In the genomic region with DNA sequence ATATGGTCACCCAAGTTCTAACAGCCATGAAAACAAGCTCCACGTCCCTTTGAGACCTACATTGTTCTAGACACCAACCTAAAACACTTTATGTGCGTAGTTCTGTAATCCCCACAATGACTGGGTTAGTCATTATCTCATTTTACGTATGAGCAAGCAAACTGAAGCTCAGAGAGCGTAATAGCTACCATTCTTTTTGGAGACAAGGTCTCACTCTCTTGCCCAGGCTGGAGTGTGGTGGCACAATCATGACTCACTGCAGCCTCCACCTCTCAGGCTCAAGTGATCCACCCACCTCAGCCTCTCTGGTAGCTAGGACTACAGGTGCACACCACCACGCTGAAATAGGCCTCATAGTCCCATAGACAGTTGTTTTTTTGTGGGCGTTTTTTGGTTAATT, we compare ENCODE assay signal across 12 cellular contexts. TPM values are rescaled to one million over a fixed set of nuclear protein-coding genes. Genes with fewer than 3 reads are reported as not detected.
DNase-seq lines count a peak whose midpoint lies in the region; TF ChIP-seq lines count a peak whose summit lies in the region.
"Had no signal": no experiment of that assay in that cellular context is flagged by ENCODE, and none has a peak within 500 bp of the region (broad histone marks: within the 10 kb centered on the region; RNA-seq: fewer than 3 reads in every experiment).

No MANE protein-coding gene starts in this region.

- H3K4me3 Mint-ChIP-seq in activated CD4-positive, alpha-beta T cell treated with anti-CD3 and anti-CD28 coated beads, Interleukin-2, amount 10 ng/mL, durations not matched to agents 24 days and 14 days, result no peak overlapping the region
- H3K4me3 Mint-ChIP-seq in endothelial cell (ENCODE audit: unreplicated experiment) (no peak overlapping the region), H9 (no peak overlapping the region), type B pancreatic cell (no peak overlapping the region)

- no peak overlapping the region for H3K9ac ChIP-seq in H9 (ENCODE audit: extremely low read depth, insufficient read length, low read length)
- H3K9ac ChIP-seq: SK-N-SH had no signal

- no peak overlapping the region for H2BK15ac ChIP-seq in H9 (ENCODE audit: low read depth, low read length)

- no peak overlapping the region for H2BK20ac ChIP-seq in H9 (ENCODE audit: low read depth, low read length, poor library complexity, severe bottlenecking)

- H2BK5ac ChIP-seq in H9 (ENCODE audit: insufficient read length, low read length), result no peak overlapping the region

- no peaks in the 10 kb centered on the region for H3K23me2 ChIP-seq in H9 (ENCODE audit: insufficient read length, low read depth, low read length, poor library complexity, severe bottlenecking)

- H3K4me3 ChIP-seq in WERI-Rb-1 (ENCODE audit: low read depth, low read length), result no peak overlapping the region
- H3K4me3 ChIP-seq: transverse colon had no signal

- H3K36me3 ChIP-seq in WERI-Rb-1, result peaks cover 70% of the 10 kb centered on the region
- H3K36me3 ChIP-seq: transverse colon had no signal

- H2BK12ac ChIP-seq in H9 (ENCODE audit: insufficient read length, low read depth, low read length), result no peak overlapping the region

- H3K27me3 Mint-ChIP-seq in activated CD4-positive, alpha-beta T cell treated with anti-CD3 and anti-CD28 coated beads, Interleukin-2, amount 10 ng/mL, durations not matched to agents 24 days and 14 days, result no peaks in the 10 kb centered on the region
- H3K27me3 Mint-ChIP-seq in endothelial cell (ENCODE audit: unreplicated experiment), result no peaks in the 10 kb centered on the region
- no peaks in the 10 kb centered on the region for H3K27me3 Mint-ChIP-seq in H9 (ENCODE audit: low read depth)
- no peaks in the 10 kb centered on the region for H3K27me3 Mint-ChIP-seq in type B pancreatic cell

- H4K5ac ChIP-seq in H9 (ENCODE audit: insufficient read length, low read depth, low read length), result no peak overlapping the region

- H2AK5ac ChIP-seq in H9 (ENCODE audit: insufficient read length, low read length), result no peak overlapping the region

- intact Hi-C loops in activated CD4-positive, alpha-beta T cell treated with anti-CD3 and anti-CD28 coated beads, Interleukin-2, amount 10 ng/mL, durations not matched to agents 24 days and 14 days (cut with micrococcal nuclease), result no loop called here

- no peaks in the 10 kb centered on the region for H3K9me3 Mint-ChIP-seq in activated CD4-positive, alpha-beta T cell treated with anti-CD3 and anti-CD28 coated beads, Interleukin-2, amount 10 ng/mL, durations not matched to agents 24 days and 14 days
- H3K9me3 Mint-ChIP-seq in endothelial cell (ENCODE audit: unreplicated experiment), result no peaks in the 10 kb centered on the region
- no peaks in the 10 kb centered on the region for H3K9me3 Mint-ChIP-seq in H9
- no peaks in the 10 kb centered on the region for H3K9me3 Mint-ChIP-seq in type B pancreatic cell

- CTCF ChIA-PET in GM10248 (lab: Yijun Ruan, JAX), result interaction anchor here (0.9 to 2.6 kb wide), 15 partner anchors 7 to 302 kb away, joined by 3 to 11 read pairs (median 3); a partner anchor contains a TSS

- H3K4me1 ChIP-seq in H9 (ENCODE audit: insufficient read depth, low read length), result no peaks in the 10 kb centered on the region; the same call in 1 of the 2 replicates

- no peak overlapping the region for H3K18ac ChIP-seq in H9 (ENCODE audit: insufficient read length, low read depth, low read length)

- no peak overlapping the region for H3K14ac ChIP-seq in H9 (ENCODE audit: insufficient read depth, low read length)

- TF ChIP-seq CTCF in WERI-Rb-1 (IDR thresholded peaks at IDR 0.05; ENCODE audit: low read depth, low read length) (no peak), endothelial cell (IDR thresholded peaks at IDR 0.05; ENCODE audit: unreplicated experiment) (no peak), H9 (conservative IDR thresholded peaks at IDR 0.05) (no peak), GM10248 (IDR thresholded peaks at IDR 0.05; ENCODE audit: control extremely low read depth, extremely low read depth, low read depth, missing control alignments) (no peak), type B pancreatic cell (conservative IDR thresholded peaks at IDR 0.05) (no peak)

- no CpG with 5 or more reads among the region's 6 CpGs for WGBS in H9 (ENCODE audit: extremely low coverage, insufficient read length, low lambda C conversion rate)

- H2AFZ ChIP-seq in H9 (ENCODE audit: low read length), result no peak overlapping the region

- H4K8ac ChIP-seq in H9 (replicated peaks; ENCODE audit: insufficient read length, low read depth, low read length), result no peak overlapping the region

- H3K27ac Mint-ChIP-seq in activated CD4-positive, alpha-beta T cell treated with anti-CD3 and anti-CD28 coated beads, Interleukin-2, amount 10 ng/mL, durations not matched to agents 24 days and 14 days, result no peak overlapping the region
- H3K27ac Mint-ChIP-seq in endothelial cell (ENCODE audit: unreplicated experiment) (peak overlapping the region; percentile 84), H9 (no peak overlapping the region), type B pancreatic cell (no peak overlapping the region)

- H3K56ac ChIP-seq in H9 (ENCODE audit: insufficient read length, low read depth, low read length), result no peak overlapping the region

- H3K36me3 Mint-ChIP-seq in activated CD4-positive, alpha-beta T cell treated with anti-CD3 and anti-CD28 coated beads, Interleukin-2, amount 10 ng/mL, durations not matched to agents 24 days and 14 days (ENCODE audit: low read depth), result peaks cover 29% of the 10 kb centered on the region
- H3K36me3 Mint-ChIP-seq in endothelial cell (ENCODE audit: low read depth, unreplicated experiment), result peaks cover 32% of the 10 kb centered on the region
- peaks cover 31 to 55% (median 41%) of the 10 kb centered on the region in 3 experiments; a peak in 6 of 7 replicates for H3K36me3 Mint-ChIP-seq in H9 (ENCODE audit: insufficient read depth in 1 of 3, low read depth in 3 of 3)
- peaks cover 20% of the 10 kb centered on the region for H3K36me3 Mint-ChIP-seq in type B pancreatic cell

- no peak overlapping the region for H3K4me2 ChIP-seq in H9 (ENCODE audit: insufficient read depth, insufficient read length, low read length)
- H3K4me2 ChIP-seq: SK-N-SH had no signal

- H3K27me3 ChIP-seq in WERI-Rb-1 (ENCODE audit: insufficient read depth, low read depth, severe bottlenecking) (no peaks in the 10 kb centered on the region), H9 (ENCODE audit: insufficient read depth, low read length) (no peaks in the 10 kb centered on the region)
- H3K27me3 ChIP-seq: transverse colon had no signal

- H3K9me3 ChIP-seq in WERI-Rb-1 (ENCODE audit: severe bottlenecking), result no peaks in the 10 kb centered on the region
- H3K9me3 ChIP-seq in H9 (ENCODE audit: control insufficient read depth, low read depth, low read length), result no peaks in the 10 kb centered on the region
- H3K9me3 ChIP-seq: SK-N-SH, transverse colon had no signal

- POLR2A ChIA-PET in GM10248 (lab: Yijun Ruan, JAX), result no interaction called here

- no peak overlapping the region for H3K4ac ChIP-seq in H9 (ENCODE audit: low read depth, low read length)

- H3K27ac ChIP-seq in WERI-Rb-1 (peak overlapping the region; percentile 89), H9 (ENCODE audit: insufficient read length, low read depth, low read length) (no peak overlapping the region)

- peaks cover 9% of the 10 kb centered on the region for H3K79me1 ChIP-seq in H9 (ENCODE audit: insufficient read depth, low read depth, low read length, poor library complexity, severe bottlenecking)

- H3K4me1 Mint-ChIP-seq in activated CD4-positive, alpha-beta T cell treated with anti-CD3 and anti-CD28 coated beads, Interleukin-2, amount 10 ng/mL, durations not matched to agents 24 days and 14 days, result peaks cover 37% of the 10 kb centered on the region
- H3K4me1 Mint-ChIP-seq in endothelial cell (ENCODE audit: unreplicated experiment) (peaks cover 25% of the 10 kb centered on the region), H9 (peaks cover 13 to 27% of the 10 kb centered on the region in 2 experiments), type B pancreatic cell (ENCODE audit: unreplicated experiment) (peaks cover 15% of the 10 kb centered on the region)

- DNase-seq in activated CD4-positive, alpha-beta T cell treated with anti-CD3 and anti-CD28 coated beads, Interleukin-2, amount 10 ng/mL, durations not matched to agents 24 days and 14 days, result peak; percentile 65
- DNase-seq in activated CD4-positive, alpha-beta T cell treated with anti-CD3 and anti-CD28 coated beads, Interleukin-2, amount 50 U/mL, for 1 hour, result no peak
- DNase-seq in WERI-Rb-1 (no peak), endothelial cell (ENCODE audit: low spot score) (no peak), H9 (no peak), GM10248 (ENCODE audit: extremely low spot score) (no peak), type B pancreatic cell (ENCODE audit: extremely low spot score, unreplicated experiment) (no peak)
- peak; percentile 49 for DNase-seq in stimulated activated CD8-positive, alpha-beta memory T cell treated with anti-CD3 and anti-CD28 coated beads, Interleukin-4, amount 100 ng/mL, for 48 hours
- DNase-seq: amniotic stem cell, NCI-H2081 treated with DMSO at 0.1 percent for 48 hours, SK-N-SH, transverse colon had no signal

- H2BK120ac ChIP-seq in H9 (ENCODE audit: low read depth, low read length, poor library complexity, severe bottlenecking), result no peak overlapping the region

- H3T11ph ChIP-seq in H9 (ENCODE audit: low read length), result no peak overlapping the region

- no peak overlapping the region for H3K23ac ChIP-seq in H9 (ENCODE audit: insufficient read length, low read depth, low read length)

- no peaks in the 10 kb centered on the region for H4K20me1 ChIP-seq in H9 (ENCODE audit: control insufficient read depth, insufficient read depth, insufficient read length)

- peaks cover 19% of the 10 kb centered on the region for H3K79me2 ChIP-seq in H9 (ENCODE audit: insufficient read depth, low read length)

- no peak overlapping the region for H4K91ac ChIP-seq in H9 (ENCODE audit: insufficient read length, low read depth, low read length)

RNA-seq across cellular contexts. Expression of a gene that starts 10.5 kb away (rescaled TPM):
- 18.8 and 26.8 TPM in 2 replicates for total RNA-seq in activated CD4-positive, alpha-beta T cell treated with anti-CD3 and anti-CD28 coated beads, Interleukin-2, amount 10 ng/mL, durations not matched to agents 24 days and 14 days
- 27.2 TPM for total RNA-seq in endothelial cell (ENCODE audit: unreplicated experiment)
- 41.9 and 46.4 TPM in 2 replicates for total RNA-seq in H9 (2021)
- total RNA-seq in type B pancreatic cell (ENCODE audit: low replicate concordance), result 21.2 and 27.0 TPM in 2 replicates

RNA-seq across cellular contexts. Expression of a gene that starts 46.7 kb away (rescaled TPM):
- 64.0 and 73.8 TPM in 2 replicates for total RNA-seq in activated CD4-positive, alpha-beta T cell treated with anti-CD3 and anti-CD28 coated beads, Interleukin-2, amount 10 ng/mL, durations not matched to agents 24 days and 14 days
- 105 TPM for total RNA-seq in endothelial cell (ENCODE audit: unreplicated experiment)
- 86.5 and 91.8 TPM in 2 replicates for total RNA-seq in H9 (2021)
- total RNA-seq in type B pancreatic cell (ENCODE audit: low replicate concordance), result 147 and 227 TPM in 2 replicates

Comparison
In these comparisons a context has a peak if more than half of its experiments do, and no peak if none do; other contexts are left out.
1. DNase-seq: peak in activated CD4-positive, alpha-beta T cell treated with anti-CD3 and anti-CD28 coated beads, Interleukin-2, amount 10 ng/mL, durations not matched to agents 24 days and 14 days (single experiment) and stimulated activated CD8-positive, alpha-beta memory T cell treated with anti-CD3 and anti-CD28 coated beads, Interleukin-4, amount 100 ng/mL, for 48 hours (single experiment); none in activated CD4-positive, alpha-beta T cell treated with anti-CD3 and anti-CD28 coated beads, Interleukin-2, amount 50 U/mL, for 1 hour (single experiment), WERI-Rb-1 (single experiment), endothelial cell (single experiment), H9 (single experiment), GM10248 (single experiment) and type B pancreatic cell (single experiment).